In the genomic region with DNA sequence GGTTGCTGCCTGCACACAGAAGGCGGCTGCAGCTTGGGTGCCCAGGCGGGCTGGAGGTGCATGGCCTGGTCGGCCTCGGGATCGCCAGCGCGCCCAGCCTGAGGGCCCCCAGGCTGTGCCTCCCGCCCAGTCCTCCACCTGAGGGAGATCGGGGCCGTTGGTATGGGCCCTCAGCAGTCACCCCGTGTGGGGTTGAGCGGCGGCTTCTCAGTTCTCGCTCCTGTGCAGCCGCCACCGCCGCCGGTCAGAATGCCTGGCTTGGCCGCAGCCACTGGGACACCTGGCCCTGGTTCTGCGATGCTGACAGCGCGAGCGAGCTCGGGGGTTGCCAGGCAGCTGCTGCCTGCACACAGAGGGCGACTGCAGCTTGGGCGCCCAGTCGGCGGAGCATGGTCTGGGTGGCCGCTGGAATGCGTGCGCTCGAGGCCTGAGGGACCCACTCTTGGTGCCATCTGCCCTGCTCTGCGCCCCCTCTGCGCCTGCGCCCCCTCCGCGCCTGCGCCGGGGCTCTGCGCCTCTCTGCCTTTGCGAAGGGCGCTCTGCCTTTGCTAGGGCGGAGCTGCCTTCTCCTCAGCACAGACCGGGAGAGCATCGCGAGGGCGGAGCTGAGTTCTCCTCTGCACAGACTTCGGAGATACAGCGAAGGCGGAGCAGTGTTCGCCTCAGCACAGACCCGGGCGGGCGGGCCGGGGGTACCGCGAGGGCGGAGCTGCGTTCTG, we compare ENCODE assay signal across 8 cellular contexts.
DNase-seq lines count a peak whose midpoint lies in the region; ATAC-seq and TF ChIP-seq lines count a peak whose summit lies in the region.
"Not testable (repeated sequence)": the region's sequence is repeated elsewhere in the genome, so short reads cannot be mapped to it uniquely, and the experiment has no call there.

No MANE protein-coding gene starts in this region.

- peak; percentile 88 for DNase-seq in Caki2 (ENCODE audit: low read depth)
- DNase-seq in activated naive CD8-positive, alpha-beta T cell treated with anti-CD3 and anti-CD28 coated beads, Interleukin-2, amount 10 ng/mL, durations not matched to agents 7 days and 5 days: peak; percentile 85
- peak; percentile 81 for DNase-seq in globus pallidus (ENCODE audit: low spot score)
- DNase-seq in neural crest cell (ENCODE audit: low read depth, low spot score): peak; percentile 73
- peak; percentile 59 to 65 for DNase-seq in stimulated activated CD8-positive, alpha-beta memory T cell treated with anti-CD3 and anti-CD28 coated beads, Interleukin-2, amount 100 ng/mL, for 48 hours (ENCODE audit: low read depth in 2 of 2)

- POLR2A ChIA-PET in activated naive CD8-positive, alpha-beta T cell treated with anti-CD3 and anti-CD28 coated beads, Interleukin-2, amount 10 ng/mL, durations not matched to agents 7 days and 5 days (lab: Charles Lee): not testable (repeated sequence)

- H3K27me3 Mint-ChIP-seq in T-helper 1 cell treated with Interleukin-12 subunit alpha and Interleukin-12 subunit beta and Interleukin-4 antibody, amounts not matched to agents 30 μg/mL and 1 μg/mL, for 36 hours (ENCODE audit: low read depth); activated naive CD8-positive, alpha-beta T cell treated with anti-CD3 and anti-CD28 coated beads, Interleukin-2, amount 10 ng/mL, durations not matched to agents 7 days and 5 days; neural crest cell (ENCODE audit: low read depth): not testable (repeated sequence)

- not testable (repeated sequence) for H3K36me3 Mint-ChIP-seq in T-helper 1 cell treated with Interleukin-12 subunit alpha and Interleukin-12 subunit beta and Interleukin-4 antibody, amounts not matched to agents 30 μg/mL and 1 μg/mL, for 36 hours (ENCODE audit: low read depth); activated naive CD8-positive, alpha-beta T cell treated with anti-CD3 and anti-CD28 coated beads, Interleukin-2, amount 10 ng/mL, durations not matched to agents 7 days and 5 days; neural crest cell (ENCODE audit: low read depth)

- in situ Hi-C loops in Caki2 (cut with HindIII; ENCODE audit: low pct_unique_long_range_greater_than_20kb, low sequenced_read_pairs): not testable (repeated sequence)

- not testable (repeated sequence) for H3K27ac Mint-ChIP-seq in T-helper 1 cell treated with Interleukin-12 subunit alpha and Interleukin-12 subunit beta and Interleukin-4 antibody, amounts not matched to agents 30 μg/mL and 1 μg/mL, for 36 hours; neural crest cell (ENCODE audit: unreplicated experiment)
- peak overlapping the region; percentile 69 for H3K27ac Mint-ChIP-seq in activated naive CD8-positive, alpha-beta T cell treated with anti-CD3 and anti-CD28 coated beads, Interleukin-2, amount 10 ng/mL, durations not matched to agents 7 days and 5 days

- TF ChIP-seq CTCF in neural crest cell (conservative IDR thresholded peaks at IDR 0.05): not testable (repeated sequence)

- H3K9me3 Mint-ChIP-seq in T-helper 1 cell treated with Interleukin-12 subunit alpha and Interleukin-12 subunit beta and Interleukin-4 antibody, amounts not matched to agents 30 μg/mL and 1 μg/mL, for 36 hours; activated naive CD8-positive, alpha-beta T cell treated with anti-CD3 and anti-CD28 coated beads, Interleukin-2, amount 10 ng/mL, durations not matched to agents 7 days and 5 days; neural crest cell: not testable (repeated sequence)

- H3K4me1 Mint-ChIP-seq in T-helper 1 cell treated with Interleukin-12 subunit alpha and Interleukin-12 subunit beta and Interleukin-4 antibody, amounts not matched to agents 30 μg/mL and 1 μg/mL, for 36 hours (ENCODE audit: low read depth); activated naive CD8-positive, alpha-beta T cell treated with anti-CD3 and anti-CD28 coated beads, Interleukin-2, amount 10 ng/mL, durations not matched to agents 7 days and 5 days; neural crest cell: not testable (repeated sequence)

- ATAC-seq in GM21360 (IDR thresholded peaks at IDR 0.05; ENCODE audit: unreplicated experiment) (peak; percentile 100), HG03342 (IDR thresholded peaks at IDR 0.05; ENCODE audit: unreplicated experiment) (peak; percentile 100)
- ATAC-seq in activated naive CD8-positive, alpha-beta T cell treated with anti-CD3 and anti-CD28 coated beads, Interleukin-2, amount 10 ng/mL, durations not matched to agents 7 days and 5 days (ENCODE audit: low read depth): peak; percentile 100

- peak overlapping the region; percentile 68 for H3K4me3 Mint-ChIP-seq in T-helper 1 cell treated with Interleukin-12 subunit alpha and Interleukin-12 subunit beta and Interleukin-4 antibody, amounts not matched to agents 30 μg/mL and 1 μg/mL, for 36 hours
- H3K4me3 Mint-ChIP-seq in activated naive CD8-positive, alpha-beta T cell treated with anti-CD3 and anti-CD28 coated beads, Interleukin-2, amount 10 ng/mL, durations not matched to agents 7 days and 5 days: peak overlapping the region; percentile 70
- H3K4me3 Mint-ChIP-seq in neural crest cell: peak overlapping the region; percentile 74

Comparison
In these comparisons a context has a peak if more than half of its experiments do, and no peak if none do; other contexts are left out.
1. Peak in every context shown above with its lines: DNase-seq and ATAC-seq.